13 cellular contexts compared by ENCODE assay signal in the genomic region with DNA sequence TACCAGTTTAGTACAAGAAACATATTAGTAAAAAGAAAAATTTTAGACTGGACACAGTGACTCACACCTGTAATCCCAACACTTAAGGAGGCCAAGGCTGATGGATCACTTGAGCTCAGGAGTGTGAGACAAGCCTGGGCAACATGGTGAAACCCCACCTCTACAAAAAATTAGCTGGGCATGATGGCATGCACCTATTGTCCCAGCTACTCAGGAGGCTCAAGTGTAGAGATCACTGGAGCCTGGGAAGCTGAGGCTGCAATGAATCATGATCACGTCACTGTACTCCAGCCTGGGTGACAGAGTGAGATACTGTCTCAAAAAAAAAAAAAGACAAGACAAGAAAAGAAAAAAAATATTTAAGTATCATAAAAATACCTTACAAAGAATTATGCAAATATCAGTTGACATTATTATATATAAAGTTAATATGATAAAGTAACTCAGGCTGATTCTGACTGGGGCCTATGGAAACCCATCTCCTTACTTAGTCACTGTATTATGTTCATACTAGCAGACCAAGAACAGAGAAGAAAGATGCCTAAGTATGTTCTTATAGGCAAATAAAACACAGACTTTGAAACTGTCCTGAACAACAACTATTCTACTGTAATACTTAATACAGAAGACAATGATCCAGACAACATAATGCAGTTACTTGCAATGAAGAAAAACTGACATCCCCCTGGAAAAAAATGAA. TPM values are rescaled to one million over a fixed set of nuclear protein-coding genes. Genes with fewer than 3 reads are reported as not detected.
DNase-seq lines count a peak whose midpoint lies in the region; ATAC-seq, FAIRE-seq and TF ChIP-seq lines count a peak whose summit lies in the region.
"Had no signal": no experiment of that assay in that cellular context is flagged by ENCODE, and none has a peak within 500 bp of the region (broad histone marks: within the 10 kb centered on the region; RNA-seq: fewer than 3 reads in every experiment).

No MANE protein-coding gene starts in this region.

- TF ChIP-seq POLR2A in H54 (IDR thresholded peaks at IDR 0.05; ENCODE audit: low read depth, low read length): no peak

- FAIRE-seq in H54 (lab: Jason Lieb, UNC) (peak; percentile 61), bronchial epithelial cell (lab: Jason Lieb, UNC) (peak; percentile 68)
- FAIRE-seq: endometrium, GM12892, islet of Langerhans had no signal

- TF ChIP-seq CTCF in bronchial epithelial cell (IDR thresholded peaks at IDR 0.05; ENCODE audit: insufficient read depth, low read length, severe bottlenecking) (no peak), mesothelial cell of epicardium (IDR thresholded peaks at IDR 0.05; ENCODE audit: unreplicated experiment) (no peak)

- H3K27ac Mint-ChIP-seq in mesothelial cell of epicardium: peak overlapping the region; percentile 16

- H3K4me1 Mint-ChIP-seq in mesothelial cell of epicardium: peaks cover 15% of the 10 kb centered on the region

- H3K27me3 Mint-ChIP-seq in mesothelial cell of epicardium (ENCODE audit: low read depth): no peaks in the 10 kb centered on the region

- ATAC-seq in HG03280 (IDR thresholded peaks at IDR 0.05; ENCODE audit: unreplicated experiment): no peak
- no peak for ATAC-seq in sciatic nerve
- no peak for ATAC-seq in GM18502 (IDR thresholded peaks at IDR 0.05; ENCODE audit: poor library complexity, unreplicated experiment)

- no peak overlapping the region for H3K4me3 ChIP-seq in bronchial epithelial cell (ENCODE audit: low read depth, low read length)
- H3K4me3 ChIP-seq: uterus had no signal

- peaks cover 7% of the 10 kb centered on the region for H3K9me3 Mint-ChIP-seq in mesothelial cell of epicardium

- H3K27me3 ChIP-seq in bronchial epithelial cell (ENCODE audit: control insufficient read depth, insufficient read depth, low read length): no peaks in the 10 kb centered on the region
- H3K27me3 ChIP-seq: uterus had no signal

- no peaks in the 10 kb centered on the region for H3K36me3 ChIP-seq in bronchial epithelial cell (ENCODE audit: control insufficient read depth, insufficient read depth, low read length)
- H3K36me3 ChIP-seq: uterus had no signal

- no peak for DNase-seq in H54 (ENCODE audit: insufficient read length, low spot score)
- peak; percentile 14 for DNase-seq in NCI-H510A (lab: John Stamatoyannopoulos, UW)
- peak; percentile 100 for DNase-seq in bronchial epithelial cell (ENCODE audit: low read depth)
- no peak for DNase-seq in mesothelial cell of epicardium (ENCODE audit: low spot score in 2 of 2, unreplicated experiment in 2 of 2)
- DNase-seq in sciatic nerve (ENCODE audit: low spot score): no peak
- DNase-seq in NCI-H1092 treated with DMSO at 0.1 percent for 48 hours (lab: John Stamatoyannopoulos, UW): no peak
- DNase-seq: NCI-H1092, uterus had no signal

- no peak overlapping the region for H3K4me3 Mint-ChIP-seq in mesothelial cell of epicardium

- H3K36me3 Mint-ChIP-seq in mesothelial cell of epicardium: peaks cover 17% of the 10 kb centered on the region

- intact Hi-C loops in sciatic nerve (cut with DNase I): no loop called here

RNA-seq across cellular contexts. Expression of gene FAM168A, which starts 27.3 kb away (rescaled TPM):
- total RNA-seq in bronchial epithelial cell (4.7 and 5.8 TPM in 2 replicates), mesothelial cell of epicardium (60.9 to 63.5 TPM (median 61.8 TPM) in 3 replicates), sciatic nerve (52.2 TPM)

Comparison
In these comparisons a context has a peak if more than half of its experiments do, and no peak if none do; other contexts are left out.
1. DNase-seq: peak in NCI-H510A (single experiment) and bronchial epithelial cell (single experiment); none in H54 (single experiment), mesothelial cell of epicardium (0 of 2), sciatic nerve (single experiment) and NCI-H1092 treated with DMSO at 0.1 percent for 48 hours (single experiment).